In the genomic region with DNA sequence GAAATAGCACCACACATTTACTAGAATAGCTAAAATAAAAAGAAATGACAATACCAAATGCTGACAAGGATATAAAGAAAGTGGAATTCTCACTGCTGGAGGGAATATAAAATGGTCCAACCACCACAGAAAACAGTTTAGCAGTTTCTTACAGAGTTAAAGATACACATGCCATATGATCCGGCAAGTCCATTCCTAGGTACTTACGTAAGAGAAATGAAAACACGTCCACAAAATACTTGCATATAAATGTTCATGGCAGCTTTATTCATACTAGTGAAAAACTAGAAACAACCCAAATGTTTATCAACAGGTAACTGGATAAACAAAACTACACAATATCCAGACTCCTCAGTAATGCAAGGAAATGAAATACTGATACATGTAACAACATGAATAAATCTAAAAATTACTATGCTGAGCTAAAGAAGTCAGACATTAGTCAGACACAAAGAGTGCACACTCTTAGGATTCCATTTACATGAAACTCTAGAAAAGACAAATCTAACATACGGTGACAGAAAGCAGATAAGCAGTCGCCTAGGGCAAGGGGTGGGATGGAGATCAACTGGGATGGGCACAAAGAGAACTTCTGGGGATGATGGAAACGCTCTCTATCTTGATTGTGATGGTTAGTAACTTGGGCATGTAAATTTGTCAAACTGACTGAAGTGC, we compare ENCODE assay signal across 9 cellular contexts.
"Had no signal": no experiment of that assay in that cellular context is flagged by ENCODE, and none has a peak within 500 bp of the region (broad histone marks: within the 10 kb centered on the region; RNA-seq: fewer than 3 reads in every experiment).

No MANE protein-coding gene starts in this region.

- ATAC-seq: activated CD8-positive, alpha-beta T cell treated with anti-CD3 and anti-CD28 coated beads, Interleukin-2, amount 10 ng/mL, durations not matched to agents 7 days and 5 days; body of pancreas; heart left ventricle had no signal

- H3K9me3 ChIP-seq: body of pancreas, esophagus muscularis mucosa, heart left ventricle had no signal

- DNase-seq: activated CD4-positive, alpha-beta T cell treated with anti-CD3 and anti-CD28 coated beads for 48 hours; activated CD8-positive, alpha-beta T cell treated with anti-CD3 and anti-CD28 coated beads, Interleukin-2, amount 10 ng/mL, durations not matched to agents 7 days and 5 days; activated naive CD4-positive, alpha-beta T cell treated with Interleukin-2 at 50 U/mL for 16 hours; body of pancreas; dermis blood vessel endothelial cell; heart left ventricle; midbrain; small intestine had no signal

- H3K4me3 Mint-ChIP-seq: activated CD8-positive, alpha-beta T cell treated with anti-CD3 and anti-CD28 coated beads, Interleukin-2, amount 10 ng/mL, durations not matched to agents 7 days and 5 days had no signal

- H3K27me3 ChIP-seq: body of pancreas, esophagus muscularis mucosa, heart left ventricle had no signal

- H3K27ac Mint-ChIP-seq: activated CD8-positive, alpha-beta T cell treated with anti-CD3 and anti-CD28 coated beads, Interleukin-2, amount 10 ng/mL, durations not matched to agents 7 days and 5 days had no signal

- FAIRE-seq: small intestine had no signal

- H3K4me3 ChIP-seq: body of pancreas, esophagus muscularis mucosa, heart left ventricle had no signal

- H3K27ac ChIP-seq: body of pancreas, esophagus muscularis mucosa, heart left ventricle had no signal
